Comparison of ENCODE assay signal across 8 cellular contexts in genomic region chr11:10770626-10771254, GRCh38. TPM values are rescaled to one million over a fixed set of nuclear protein-coding genes. Genes with fewer than 3 reads are reported as not detected.
DNase-seq lines count a peak whose midpoint lies in the region; ATAC-seq, FAIRE-seq and TF ChIP-seq lines count a peak whose summit lies in the region.

No MANE protein-coding gene starts in this region.

- peak; percentile 78 for FAIRE-seq in K562 (lab: Jason Lieb, UNC)
- FAIRE-seq in urothelium cell line (lab: Jason Lieb, UNC), result no peak

- CTCF ChIA-PET in K562 (lab: Yijun Ruan, JAX; ENCODE audit: low intra/inter-chr PET ratio), result interaction anchor here (0.8 to 2.0 kb wide), 4 partner anchors 10 to 1017 kb away, joined by 3 to 4 read pairs (median 4); no protein-coding TSS in a partner anchor

- TF ChIP-seq RAD21 in K562 (CRISPR knock-in tag; conservative IDR thresholded peaks at IDR 0.05 in 1 of 2, IDR thresholded peaks at IDR 0.05 in 1 of 2), result peak; percentile 13 to 61; a peak in 2 of 4 replicates

- H3K9me3 ChIP-seq in K562 (replicated peaks; ENCODE audit: control insufficient read depth, insufficient read depth, low read depth, low read length), result no peaks in the 10 kb centered on the region
- H3K9me3 ChIP-seq in effector memory CD4-positive, alpha-beta T cell (ENCODE audit: control insufficient read depth, low read length), result no peaks in the 10 kb centered on the region

- no peak overlapping the region for H3K27ac ChIP-seq in K562 (ENCODE audit: extremely low read depth, low read depth, low read length)
- no peak overlapping the region for H3K27ac ChIP-seq in effector memory CD4-positive, alpha-beta T cell (ENCODE audit: insufficient read depth, low read length, poor library complexity, severe bottlenecking)

- H2AFZ ChIP-seq in K562 (ENCODE audit: low read depth, low read length), result no peak overlapping the region

- peaks cover 20% of the 10 kb centered on the region; the same call in 2 of the 3 replicates for H3K36me3 ChIP-seq in K562 (ENCODE audit: control insufficient read depth, insufficient read depth, low read length)
- H3K36me3 ChIP-seq in effector memory CD4-positive, alpha-beta T cell (ENCODE audit: control insufficient read depth, insufficient read depth, low read length), result peaks cover 67% of the 10 kb centered on the region

- TF ChIP-seq POLR2A in K562 (conservative IDR thresholded peaks at IDR 0.05), result no peak

- no peak overlapping the region for H3K9ac ChIP-seq in K562 (ENCODE audit: insufficient read depth in 1 of 2, low read depth in 2 of 2, low read length in 2 of 2)

- H3K4me1 ChIP-seq in K562 (replicated peaks in 1 of 2; ENCODE audit: control insufficient read depth in 2 of 2, insufficient read depth in 2 of 2, low read length in 2 of 2), result no peaks in the 10 kb centered on the region
- H3K4me1 ChIP-seq in effector memory CD4-positive, alpha-beta T cell (ENCODE audit: control insufficient read depth, insufficient read depth, low read length, poor library complexity, severe bottlenecking), result no peaks in the 10 kb centered on the region

- H3K4me2 ChIP-seq in K562 (ENCODE audit: insufficient read depth, low read length), result no peak overlapping the region

- intact Hi-C loops in K562 (cut with micrococcal nuclease), result no loop called here

- in situ Hi-C loops in K562 (cut with MboI), result no loop called here

- no peaks in the 10 kb centered on the region for H3K9me1 ChIP-seq in K562 (ENCODE audit: control insufficient read depth, insufficient read depth, low read length)

- no peaks in the 10 kb centered on the region for H4K20me1 ChIP-seq in K562 (replicated peaks; ENCODE audit: control insufficient read depth, insufficient read depth, low read length)

- 55% methylated on average over 2 of the region's 2 CpGs for WGBS in K562 (ENCODE audit: insufficient coverage, low coverage, missing lambda C conversion rate)

- no peak for TF ChIP-seq EP300 in K562 (IDR thresholded peaks at IDR 0.05; ENCODE audit: low read length)

- H3K4me3 ChIP-seq in AG10803 (ENCODE audit: low read length) (no peak overlapping the region), K562 (no peak overlapping the region)
- H3K4me3 ChIP-seq in effector memory CD4-positive, alpha-beta T cell (ENCODE audit: insufficient read depth, low read depth, low read length, poor library complexity, severe bottlenecking), result no peak overlapping the region

- BruUV-seq in K562 (replicated peaks; lab: Mats Ljungman, UMichigan), result no TSS peak

- DNase-seq in AG10803 (ENCODE audit: low read depth) (peak; percentile 46), NCI-H2196 treated with DMSO at 0.1 percent for 48 hours (lab: John Stamatoyannopoulos, UW; ENCODE audit: unreplicated experiment) (peak; percentile 38), K562 (ENCODE audit: extremely low read depth in 1 of 4, low spot score in 3 of 4) (peak; percentile 48 to 61 (median 54)), kidney tubule cell (ENCODE audit: low spot score) (peak; percentile 46), urothelium cell line (ENCODE audit: low spot score) (peak; percentile 51)
- DNase-seq in effector memory CD4-positive, alpha-beta T cell, result no peak

- TF ChIP-seq CTCF in AG10803 (conservative IDR thresholded peaks at IDR 0.05; ENCODE audit: low read length) (peak; percentile 85), GM12872 (IDR thresholded peaks at IDR 0.05; ENCODE audit: insufficient read depth, low read depth, low read length) (peak; percentile 75), K562 (IDR thresholded peaks at IDR 0.05 in 2 of 3, conservative IDR thresholded peaks at IDR 0.05 in 1 of 3; ENCODE audit: insufficient read depth in 2 of 3, low read depth in 1 of 3, low read length in 3 of 3) (peak; percentile 57 to 76 (median 71))

- ATAC-seq in K562, result peak; percentile 79; the same call in 2 of the 3 replicates
- ATAC-seq in GM21786 (IDR thresholded peaks at IDR 0.05; ENCODE audit: unreplicated experiment), result no peak

- POLR2A ChIA-PET in K562 (lab: Yijun Ruan, JAX), result interaction anchor here (1.0 to 1.6 kb wide), 7 partner anchors 9 to 34 kb away, joined by 3 to 7 read pairs (median 5); partner anchors contain the start of gene CTR9

- no peaks in the 10 kb centered on the region for H3K79me2 ChIP-seq in K562 (ENCODE audit: control insufficient read depth, insufficient read depth, low read length)

- no peaks in the 10 kb centered on the region for H3K27me3 ChIP-seq in K562 (ENCODE audit: control insufficient read depth in 2 of 2, insufficient read depth in 2 of 2, low read length in 2 of 2)
- H3K27me3 ChIP-seq in effector memory CD4-positive, alpha-beta T cell (replicated peaks; ENCODE audit: control insufficient read depth, insufficient read depth, low read length, poor library complexity, severe bottlenecking), result no peaks in the 10 kb centered on the region

TF ChIP-seq in K562, 482 proteins besides CTCF, POLR2A, EP300 and RAD21:
- TF ChIP-seq BHLHE40 (IDR thresholded peaks at IDR 0.05; ENCODE audit: low read length), result 0 out of 2 replicates have a peak, but pooled peaks have one; percentile 26
- peak; percentile 45; the same call in 1 of the 2 replicates for TF ChIP-seq GATA2 (CRISPR knock-in tag; IDR thresholded peaks at IDR 0.05)
- no peak for TF ChIP-seq THAP12 (CRISPR knock-in tag; IDR thresholded peaks at IDR 0.05)
- no peak for TF ChIP-seq ZNF589 (CRISPR knock-in tag; IDR thresholded peaks at IDR 0.05; ENCODE audit: low read depth)
- no peak for TF ChIP-seq ZNF174 (CRISPR knock-in tag; IDR thresholded peaks at IDR 0.05)
- no peak for TF ChIP-seq EP400 (IDR thresholded peaks at IDR 0.05)
- no peak for TF ChIP-seq NRF1 (conservative IDR thresholded peaks at IDR 0.05 in 1 of 2, IDR thresholded peaks at IDR 0.05 in 1 of 2)
- peak; percentile 51 for TF ChIP-seq SMC3 (conservative IDR thresholded peaks at IDR 0.05; ENCODE audit: insufficient read depth, low read depth, low read length)

RNA-seq across cellular contexts. Expression of gene CTR9, which starts 19.7 kb away (rescaled TPM):
- 35.7 and 76.5 TPM in 2 replicates for total RNA-seq in K562 (2011; cell fraction: chromatin; rRNA removed; ENCODE audit: low replicate concordance)
- 13.2 and 17.0 TPM in 2 replicates for total RNA-seq in K562 (2011; cell fraction: nucleolus; rRNA removed)
- total RNA-seq in K562 (2011; cell fraction: nucleoplasm; rRNA removed), result 24.9 and 31.0 TPM in 2 replicates
- total RNA-seq in K562 (2014; rRNA removed) (52.4 and 56.1 TPM in 2 replicates), K562 (2014; rRNA removed; fragmentation: Illumina TruSeq; extraction: Trizol) (51.9 and 61.2 TPM in 2 replicates), K562 (2015; rRNA removed; fragmentation: Illumina TruSeq; extraction: Trizol) (34.7 and 42.2 TPM in 2 replicates), K562 (2021) (52.7 and 57.9 TPM in 2 replicates)
- polyA plus RNA-seq in K562 (2011; rRNA removed) (17.6 and 27.3 TPM in 2 replicates), K562 (2014; fragmentation: Illumina TruSeq; extraction: Trizol) (74.3 and 79.3 TPM in 2 replicates), K562 (2014; fragmentation: Nextera tagmentation; extraction: Ambion mirVana) (10 to 100 TPM; 25.4 to 38.3 TPM), K562 (2014; rRNA removed) (47.3 and 49.7 TPM in 2 replicates)
- 8.8 and 10.4 TPM in 2 replicates for polyA plus RNA-seq in K562 (2011; cell fraction: cytosol; rRNA removed)
- polyA plus RNA-seq in K562 (2011; cell fraction: nucleus; rRNA removed), result 9.5 and 11.5 TPM in 2 replicates
- 33.8 and 38.2 TPM in 2 replicates for polyA plus RNA-seq in K562 (2012)
- polyA minus RNA-seq in K562 (2011; rRNA and poly(A)+ RNA removed), result 38.7 and 48.2 TPM in 2 replicates
- polyA minus RNA-seq in K562 (2011; cell fraction: cytosol; rRNA and poly(A)+ RNA removed), result 20.4 and 24.3 TPM in 2 replicates
- 10.6 and 23.2 TPM in 2 replicates for polyA minus RNA-seq in K562 (2011; cell fraction: nucleus; rRNA and poly(A)+ RNA removed)

RNA-seq across cellular contexts. Expression of gene EIF4G2, which starts 38.0 kb away (rescaled TPM):
- 653 and 1,130 TPM in 2 replicates for total RNA-seq in K562 (2011; cell fraction: chromatin; rRNA removed; ENCODE audit: low replicate concordance)
- 356 and 378 TPM in 2 replicates for total RNA-seq in K562 (2011; cell fraction: nucleolus; rRNA removed)
- 459 and 505 TPM in 2 replicates for total RNA-seq in K562 (2011; cell fraction: nucleoplasm; rRNA removed)
- total RNA-seq in K562 (2014; rRNA removed), result 428 and 733 TPM in 2 replicates
- 481 and 499 TPM in 2 replicates for total RNA-seq in K562 (2014; rRNA removed; fragmentation: Illumina TruSeq; extraction: Trizol)
- total RNA-seq in K562 (2015; rRNA removed; fragmentation: Illumina TruSeq; extraction: Trizol), result 719 and 734 TPM in 2 replicates
- 790 and 801 TPM in 2 replicates for total RNA-seq in K562 (2021)
- polyA plus RNA-seq in K562 (2011; rRNA removed), result 449 and 646 TPM in 2 replicates
- 153 and 186 TPM in 2 replicates for polyA plus RNA-seq in K562 (2011; cell fraction: cytosol; rRNA removed)
- 421 and 579 TPM in 2 replicates for polyA plus RNA-seq in K562 (2011; cell fraction: nucleus; rRNA removed)
- 338 and 520 TPM in 2 replicates for polyA plus RNA-seq in K562 (2012)
- 663 and 762 TPM in 2 replicates for polyA plus RNA-seq in K562 (2014; fragmentation: Illumina TruSeq; extraction: Trizol)
- 100 to 1,000 TPM; 206 to 683 TPM for polyA plus RNA-seq in K562 (2014; fragmentation: Nextera tagmentation; extraction: Ambion mirVana)
- polyA plus RNA-seq in K562 (2014; rRNA removed), result 351 and 385 TPM in 2 replicates
- polyA minus RNA-seq in K562 (2011; rRNA and poly(A)+ RNA removed), result 865 and 1,047 TPM in 2 replicates
- polyA minus RNA-seq in K562 (2011; cell fraction: cytosol; rRNA and poly(A)+ RNA removed), result 467 and 888 TPM in 2 replicates
- 266 and 377 TPM in 2 replicates for polyA minus RNA-seq in K562 (2011; cell fraction: nucleus; rRNA and poly(A)+ RNA removed)

Comparison
In these comparisons a context has a peak if more than half of its experiments do, and no peak if none do; other contexts are left out.
1. DNase-seq: peak in AG10803 (single experiment), NCI-H2196 treated with DMSO at 0.1 percent for 48 hours (single experiment), K562 (4 of 4), kidney tubule cell (single experiment) and urothelium cell line (single experiment); none in effector memory CD4-positive, alpha-beta T cell (0 of 3).
2. Peak in every context shown above with its lines, with median percentiles within 50 percentile points of each other: CTCF ChIP-seq.